In the genomic region with DNA sequence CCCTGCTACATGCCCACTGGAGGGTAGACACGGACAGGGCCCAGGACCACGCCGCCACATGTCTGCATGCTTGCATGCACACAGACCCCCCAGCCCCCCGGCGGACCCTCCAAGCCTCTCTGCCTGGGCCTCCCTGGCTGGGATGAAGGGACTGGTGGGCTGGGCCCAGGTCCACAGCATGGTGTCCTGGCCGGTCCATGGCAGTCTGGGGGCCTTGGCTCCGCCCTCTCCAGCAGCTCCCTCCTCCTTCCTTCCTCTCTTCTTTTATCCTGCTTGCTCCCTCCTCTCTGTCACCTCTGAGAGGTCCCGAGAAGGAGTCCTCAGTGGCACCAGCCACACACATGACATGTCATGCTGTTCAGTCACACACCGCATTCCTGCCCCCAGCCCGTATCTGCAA, we compare ENCODE assay signal across 19 cellular contexts.
"Had no signal": no experiment of that assay in that cellular context is flagged by ENCODE, and none has a peak within 500 bp of the region (broad histone marks: within the 10 kb centered on the region; RNA-seq: fewer than 3 reads in every experiment).

No MANE protein-coding gene starts in this region.

- H3K4me1 ChIP-seq: sigmoid colon, tibial artery, upper lobe of left lung, uterus had no signal

- H3K36me3 ChIP-seq: neutrophil, sigmoid colon, suprapubic skin, tibial artery, upper lobe of left lung, uterus had no signal

- H3K27ac ChIP-seq: neutrophil, sigmoid colon, skin epidermis, suprapubic skin, tibial artery, upper lobe of left lung, uterus had no signal

- H3K27me3 Mint-ChIP-seq: naive thymus-derived CD4-positive, alpha-beta T cell had no signal

- H3K9me3 Mint-ChIP-seq: dendritic cell treated with granulocyte-macrophage colony-stimulating factor and Interleukin-4, amounts not matched to agents 40 ng/mL and 50 ng/mL, for 4 days; nephron progenitor cell; stimulated activated naive B cell treated with anti-CD40 and anti-IgM and Interleukin-4, amounts not matched to agents 10 μg/mL and 1 μg/mL and 100 μg/mL, for 72 hours had no signal

- H3K4me3 ChIP-seq: sigmoid colon, skin epidermis, suprapubic skin, tibial artery, upper lobe of left lung, uterus had no signal

- H3K9me3 ChIP-seq: neutrophil, sigmoid colon, suprapubic skin, tibial artery, upper lobe of left lung, uterus had no signal

- ATAC-seq: foreskin keratinocyte; naive thymus-derived CD4-positive, alpha-beta T cell; stimulated activated naive B cell treated with anti-CD40 and anti-IgM and Interleukin-4, amounts not matched to agents 10 μg/mL and 1 μg/mL and 100 μg/mL, for 72 hours had no signal

- H3K27ac Mint-ChIP-seq: dendritic cell treated with granulocyte-macrophage colony-stimulating factor and Interleukin-4, amounts not matched to agents 40 ng/mL and 50 ng/mL, for 4 days; naive thymus-derived CD4-positive, alpha-beta T cell; nephron progenitor cell; stimulated activated naive B cell treated with anti-CD40 and anti-IgM and Interleukin-4, amounts not matched to agents 10 μg/mL and 1 μg/mL and 100 μg/mL, for 72 hours had no signal

- FAIRE-seq: colon, endothelial cell of umbilical vein had no signal

- H3K4me3 Mint-ChIP-seq: dendritic cell treated with granulocyte-macrophage colony-stimulating factor and Interleukin-4, amounts not matched to agents 40 ng/mL and 50 ng/mL, for 4 days; naive thymus-derived CD4-positive, alpha-beta T cell; nephron progenitor cell; stimulated activated naive B cell treated with anti-CD40 and anti-IgM and Interleukin-4, amounts not matched to agents 10 μg/mL and 1 μg/mL and 100 μg/mL, for 72 hours had no signal

- DNase-seq: erythroblast; foreskin keratinocyte; mammary epithelial cell; naive thymus-derived CD4-positive, alpha-beta T cell; nephron progenitor cell; posterior cingulate gyrus; sigmoid colon; stimulated activated CD4-positive, alpha-beta T cell treated with anti-CD3 and anti-CD28 coated beads, Interleukin-2, amount 100 ng/mL, for 24 hours; stimulated activated CD4-positive, alpha-beta T cell treated with anti-CD3 and anti-CD28 coated beads, Interleukin-4, amount 100 ng/mL, for 4 hours; stimulated activated naive B cell treated with anti-CD40 and anti-IgM and Interleukin-4, amounts not matched to agents 10 μg/mL and 1 μg/mL and 100 μg/mL, for 72 hours; tibial artery; upper lobe of left lung; uterus had no signal

- H3K27me3 ChIP-seq: foreskin keratinocyte, neutrophil, sigmoid colon, suprapubic skin, tibial artery, upper lobe of left lung, uterus had no signal

- H3K36me3 Mint-ChIP-seq: naive thymus-derived CD4-positive, alpha-beta T cell; stimulated activated naive B cell treated with anti-CD40 and anti-IgM and Interleukin-4, amounts not matched to agents 10 μg/mL and 1 μg/mL and 100 μg/mL, for 72 hours had no signal
